25 cellular contexts compared by ENCODE assay signal in genomic region chr7:50834136-50834535, GRCh38. TPM values are rescaled to one million over a fixed set of nuclear protein-coding genes. Genes with fewer than 3 reads are reported as not detected.
"Had no signal": no experiment of that assay in that cellular context is flagged by ENCODE, and none has a peak within 500 bp of the region (broad histone marks: within the 10 kb centered on the region; RNA-seq: fewer than 3 reads in every experiment).

No MANE protein-coding gene starts in this region.

- DNase-seq: activated B cell treated with CpG ODN at 0.5 μM for 24 hours; activated CD4-positive, alpha-beta T cell treated with anti-CD3 and anti-CD28 coated beads for 1 hour; activated CD4-positive, alpha-beta T cell treated with anti-CD3 and anti-CD28 coated beads, Interleukin-2, amount 10 ng/mL, durations not matched to agents 24 days and 14 days; activated CD4-positive, alpha-beta T cell treated with anti-CD3 and anti-CD28 coated beads, Interleukin-2, amount 50 U/mL, for 48 hours; activated gamma-delta T cell; activated naive CD4-positive, alpha-beta T cell treated with anti-CD3 and anti-CD28 coated beads for 36 hours; activated T-cell treated with anti-CD3 and anti-CD28 coated beads for 4 hours; activated T-cell treated with anti-CD3 and anti-CD28 coated beads, Interleukin-2, amount 50 U/mL, for 48 hours; MV-4-11; NCI-H1092 treated with DMSO at 0.1 percent for 48 hours; NCI-H1436; NCI-H187 treated with DMSO at 0.1 percent for 48 hours; NCI-H2081 treated with DMSO at 0.1 percent for 48 hours; NCI-H2227 treated with DMSO at 0.1 percent for 48 hours; NCI-H526; NCI-H82; Right ventricle myocardium superior; SJCRH30; T-helper 17 cell; T-helper 9 cell had no signal

- H3K27me3 ChIP-seq: MG63 had no signal

- H3K4me3 ChIP-seq: MG63, SJCRH30 had no signal

- H3K4me1 ChIP-seq: SJCRH30 had no signal

- H3K36me3 ChIP-seq: MG63, SJCRH30 had no signal

- H3K9me3 ChIP-seq: MG63, SJCRH30 had no signal

- H3K27ac ChIP-seq: RWPE1, SJCRH30 had no signal

- ATAC-seq: activated T-helper 17 cell treated with anti-CD3 and anti-CD28 coated beads, Interleukin-2, amount 50 U/mL, for 72 hours; Panc1; T-helper 17 cell had no signal

RNA-seq across cellular contexts. Expression of gene GRB10, which starts 51.4 kb away (rescaled TPM):
- total RNA-seq: activated B cell treated with CpG ODN at 0.5 μM for 24 hours, OCI-LY7 had no signal
